ENCODE assay signal across 8 cellular contexts in the genomic region with DNA sequence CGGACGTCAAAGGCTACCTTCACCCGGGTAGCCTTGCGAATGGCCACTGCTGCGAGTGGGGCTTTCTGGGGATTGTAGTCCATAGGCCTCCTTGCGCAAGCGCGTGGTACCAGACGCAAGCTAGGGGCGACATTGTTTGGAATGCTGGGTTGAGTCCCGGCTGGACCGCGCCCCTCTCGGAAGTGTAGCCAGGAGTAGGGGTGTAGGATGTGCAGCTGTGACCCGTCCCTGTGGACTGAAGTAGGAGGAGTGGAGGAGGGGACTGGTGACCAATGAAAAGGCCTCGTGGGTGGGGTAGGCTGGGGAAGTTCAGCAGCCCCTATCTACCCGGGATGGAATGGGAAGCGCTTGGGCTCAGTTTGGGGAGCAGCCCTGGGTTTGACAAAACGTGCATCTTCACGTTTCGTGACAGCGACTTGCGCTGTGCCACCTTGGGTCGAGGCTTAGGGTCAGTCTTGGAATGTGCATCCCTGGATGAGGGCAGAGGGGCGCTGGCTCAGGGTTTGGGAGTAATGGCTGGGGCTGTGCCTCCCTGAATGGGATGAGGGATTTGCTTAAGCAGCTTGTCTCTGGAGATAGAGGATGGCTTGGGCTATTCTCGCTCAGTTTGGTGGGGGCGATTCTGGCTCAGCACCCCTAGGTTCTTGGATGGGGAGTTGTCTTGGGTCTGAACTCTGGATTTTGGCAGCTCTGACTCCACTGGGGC.
DNase-seq lines count a peak whose midpoint lies in the region; TF ChIP-seq lines count a peak whose summit lies in the region.
"Not testable (repeated sequence)": the region's sequence is repeated elsewhere in the genome, so short reads cannot be mapped to it uniquely, and the experiment has no call there.

No MANE protein-coding gene starts in this region.

- H3K27me3 ChIP-seq in uterus: not testable (repeated sequence)

- H3K4me3 ChIP-seq in epithelial cell of proximal tubule (ENCODE audit: low read depth, low read length) (peak overlapping the region; percentile 58), mesodermal cell (ENCODE audit: extremely low read depth, insufficient read depth, low read length, poor library complexity, severe bottlenecking) (peak overlapping the region; percentile 30), uterus (peak overlapping the region; percentile 17 to 24)

- not testable (repeated sequence) for H3K9me3 ChIP-seq in mesodermal cell (ENCODE audit: control insufficient read depth, low read length); uterus

- 4 to 9% methylated on average over 15 to 18 of the region's 27 CpGs for WGBS in mesodermal cell (ENCODE audit: insufficient coverage in 2 of 2), 2 experiments

- H3K4me1 ChIP-seq in mesodermal cell (ENCODE audit: control insufficient read depth, insufficient read depth, low read length, poor library complexity, severe bottlenecking); uterus: not testable (repeated sequence)

- not testable (repeated sequence) for TF ChIP-seq CTCF in epithelial cell of proximal tubule (conservative IDR thresholded peaks at IDR 0.05; ENCODE audit: low read depth, low read length); uterus (IDR thresholded peaks at IDR 0.05)

- DNase-seq in ELR (ENCODE audit: low read depth) (peak; percentile 80), NCI-H2227 (lab: John Stamatoyannopoulos, UW; ENCODE audit: unreplicated experiment) (peak; percentile 88), anterior cingulate cortex (lab: John Stamatoyannopoulos, UW) (peak in 57 of 58 donors; percentile 19 to 91 (median 77)), epithelial cell of proximal tubule (ENCODE audit: low read depth) (peak; percentile 9), hippocampal formation (lab: John Stamatoyannopoulos, UW) (peak; percentile 53 to 76), renal cortical epithelial cell (ENCODE audit: low read depth) (peak; percentile 67), uterus (peak; percentile 67 to 69)

- H3K27ac ChIP-seq in mesodermal cell (ENCODE audit: low read depth, low read length, severe bottlenecking); uterus: not testable (repeated sequence)

- H3K36me3 ChIP-seq in mesodermal cell (ENCODE audit: control insufficient read depth, insufficient read depth, low read length); uterus: not testable (repeated sequence)

- intact Hi-C loops in uterus (cut with DNase I; ENCODE audit: low total_unique reads): not testable (repeated sequence)

- not testable (repeated sequence) for TF ChIP-seq POLR2A in uterus (IDR thresholded peaks at IDR 0.05)

Comparison
In these comparisons a context has a peak if more than half of its experiments do, and no peak if none do; other contexts are left out.
1. DNase-seq: peak in every context shown above with its lines; median percentile 88 in NCI-H2227; 80 in ELR; 77 in anterior cingulate cortex; 68 in uterus; 67 in renal cortical epithelial cell; 64 in hippocampal formation; 9 in epithelial cell of proximal tubule.